In genomic region chr17:17810374-17811248, GRCh38 we compare ENCODE assay signal across 1 cellular context.
TF ChIP-seq lines count a peak whose summit lies in the region.

No MANE protein-coding gene starts in this region.

TF ChIP-seq in GM23338, 12 proteins besides CTCF, POLR2A, EP300 and RAD21 (continued from another document):
- no peak for TF ChIP-seq REST (IDR thresholded peaks at IDR 0.05; ENCODE audit: unreplicated experiment)
